Comparison of ENCODE assay signal across 22 cellular contexts in genomic region chr20:36274248-36274841, GRCh38. TPM values are rescaled to one million over a fixed set of nuclear protein-coding genes. Genes with fewer than 3 reads are reported as not detected.
DNase-seq lines count a peak whose midpoint lies in the region; ATAC-seq and TF ChIP-seq lines count a peak whose summit lies in the region.
"Had no signal": no experiment of that assay in that cellular context is flagged by ENCODE, and none has a peak within 500 bp of the region (broad histone marks: within the 10 kb centered on the region; RNA-seq: fewer than 3 reads in every experiment).

No MANE protein-coding gene starts in this region.

- no peak overlapping the region for H3K4me3 Mint-ChIP-seq in immature natural killer cell
- H3K4me3 Mint-ChIP-seq: activated CD4-positive, alpha-beta T cell treated with anti-CD3 and anti-CD28 coated beads, Interleukin-2, amount 10 ng/mL, durations not matched to agents 7 days and 5 days; dendritic cell treated with granulocyte-macrophage colony-stimulating factor and Interleukin-4, amounts not matched to agents 40 ng/mL and 50 ng/mL, for 4 days had no signal

- H3K36me3 ChIP-seq in BE2C (no peaks in the 10 kb centered on the region), HEK293 (ENCODE audit: control insufficient read depth in 2 of 2, insufficient read depth in 1 of 2, low read length in 2 of 2) (no peaks in the 10 kb centered on the region)
- H3K36me3 ChIP-seq: neutrophil, transverse colon, WERI-Rb-1 had no signal

- no peaks in the 10 kb centered on the region for H3K9me3 Mint-ChIP-seq in immature natural killer cell
- H3K9me3 Mint-ChIP-seq: activated CD4-positive, alpha-beta T cell treated with anti-CD3 and anti-CD28 coated beads, Interleukin-2, amount 10 ng/mL, durations not matched to agents 7 days and 5 days; dendritic cell treated with granulocyte-macrophage colony-stimulating factor and Interleukin-4, amounts not matched to agents 40 ng/mL and 50 ng/mL, for 4 days had no signal

- CTCF ChIA-PET in HEK293 (lab: Yijun Ruan, JAX): interaction anchor here (0.5 to 1.6 kb wide), 6 partner anchors 18 to 1290 kb away, joined by 3 to 7 read pairs (median 4); no protein-coding TSS in a partner anchor

- DNase-seq in BE2C (peak; percentile 36), ecto neural progenitor cell (ENCODE audit: low spot score) (peak; percentile 52), nucleus accumbens (lab: John Stamatoyannopoulos, UW) (peak in 30 of 56 donors; percentile 10 to 79 (median 46)), immature natural killer cell (no peak), SIG-M5 treated with dmso at 0.1 percent for 504 hours (lab: John Stamatoyannopoulos, UW; ENCODE audit: unreplicated experiment) (no peak), A172 (ENCODE audit: low spot score) (no peak)
- DNase-seq: activated CD4-positive, alpha-beta T cell treated with anti-CD3 and anti-CD28 coated beads, Interleukin-2, amount 10 ng/mL, durations not matched to agents 7 days and 5 days; activated naive CD4-positive, alpha-beta T cell treated with anti-CD3 and anti-CD28 coated beads, Interleukin-2, amount 50 U/mL, for 16 hours; central memory CD4-positive, alpha-beta T cell; NCI-H1105 treated with DMSO at 0.1 percent for 48 hours; NCI-H2081; NCI-H510A; RPMI8226; stimulated activated CD4-positive, alpha-beta T cell treated with anti-CD3 and anti-CD28 coated beads, Interleukin-4, amount 100 ng/mL, for 1 hour; stimulated activated naive CD4-positive, alpha-beta T cell treated with Interleukin-2 at 50 U/mL for 16 hours; T-helper 9 cell; transverse colon; WERI-Rb-1 had no signal

- H3K27me3 Mint-ChIP-seq in immature natural killer cell (ENCODE audit: low read depth in 3 of 3): peaks cover 0 to 8% (median 7%) of the 10 kb centered on the region in 3 donors

- no peaks in the 10 kb centered on the region for H3K4me1 Mint-ChIP-seq in immature natural killer cell
- H3K4me1 Mint-ChIP-seq: activated CD4-positive, alpha-beta T cell treated with anti-CD3 and anti-CD28 coated beads, Interleukin-2, amount 10 ng/mL, durations not matched to agents 7 days and 5 days had no signal

- H3K27me3 ChIP-seq in BE2C: no peaks in the 10 kb centered on the region

- POLR2A ChIA-PET in HEK293 (lab: Yijun Ruan, JAX): no interaction called here

- no peaks in the 10 kb centered on the region for H3K36me3 Mint-ChIP-seq in immature natural killer cell

- no peaks in the 10 kb centered on the region for H3K9me3 ChIP-seq in BE2C
- no peaks in the 10 kb centered on the region for H3K9me3 ChIP-seq in HEK293 (ENCODE audit: control insufficient read depth, insufficient read depth, low read depth, low read length)
- H3K9me3 ChIP-seq: neutrophil, transverse colon had no signal

- ATAC-seq in HG03196 (IDR thresholded peaks at IDR 0.05; ENCODE audit: unreplicated experiment): no peak

- H3K4me3 ChIP-seq in BE2C (ENCODE audit: low read depth, low read length): 0 out of 2 replicates have a peak overlapping the region, but pooled peaks have one; percentile 4
- no peak overlapping the region for H3K4me3 ChIP-seq in HEK293 (ENCODE audit: low read depth, low read length)
- H3K4me3 ChIP-seq: transverse colon had no signal

- H3K4me1 ChIP-seq in BE2C: peaks cover 10% of the 10 kb centered on the region
- no peaks in the 10 kb centered on the region for H3K4me1 ChIP-seq in HEK293 (ENCODE audit: control insufficient read depth, insufficient read depth, low read length)
- H3K4me1 ChIP-seq: transverse colon had no signal

- H3K27ac Mint-ChIP-seq in immature natural killer cell: no peak overlapping the region
- H3K27ac Mint-ChIP-seq: activated CD4-positive, alpha-beta T cell treated with anti-CD3 and anti-CD28 coated beads, Interleukin-2, amount 10 ng/mL, durations not matched to agents 7 days and 5 days; dendritic cell treated with granulocyte-macrophage colony-stimulating factor and Interleukin-4, amounts not matched to agents 40 ng/mL and 50 ng/mL, for 4 days had no signal

- H3K27ac ChIP-seq in HEK293 (ENCODE audit: extremely low read depth, low read depth, low read length): no peak overlapping the region
- H3K27ac ChIP-seq: neutrophil, transverse colon, WERI-Rb-1 had no signal

- no peak for TF ChIP-seq CTCF in BE2C (IDR thresholded peaks at IDR 0.05; ENCODE audit: low read depth, low read length)
- no peak for TF ChIP-seq CTCF in HEK293 (tag by site-specific recombination; IDR thresholded peaks at IDR 0.05)

TF ChIP-seq in HEK293, 187 proteins besides CTCF, POLR2A, EP300 and RAD21:
- TF ChIP-seq ZNF561 (tag by site-specific recombination; IDR thresholded peaks at IDR 0.05; ENCODE audit: borderline replicate concordance): no peak
- no peak for TF ChIP-seq SCRT2 (tag by site-specific recombination; IDR thresholded peaks at IDR 0.05)
- 0 out of 2 replicates have a peak, but pooled peaks have one; percentile 9 for TF ChIP-seq ZBTB17 (tag by site-specific recombination; IDR thresholded peaks at IDR 0.05)
- TF ChIP-seq KLF10 (tag by site-specific recombination; IDR thresholded peaks at IDR 0.05): no peak
- TF ChIP-seq ZNF341 (tag by site-specific recombination; IDR thresholded peaks at IDR 0.05; ENCODE audit: low read depth): peak; percentile 49
- no peak for TF ChIP-seq ZNF354C (tag by site-specific recombination; IDR thresholded peaks at IDR 0.05; ENCODE audit: borderline replicate concordance, low read depth)

RNA-seq across cellular contexts. Expression of gene DLGAP4, which starts 31.8 kb away (rescaled TPM):
- 71.6 TPM for polyA plus RNA-seq in BE2C (2012; ENCODE audit: insufficient read depth, insufficient read length, low read depth)
- 10 to 100 TPM in 2 of 3 donors, 1 to 10 TPM in 1; 9.0 to 29.0 (median 12.6) TPM for polyA plus RNA-seq in immature natural killer cell
- 23.0 and 29.6 TPM in 2 replicates for total RNA-seq in A172 (2014; rRNA removed; shearing (Covaris generic))

RNA-seq across cellular contexts. Expression of gene AAR2, which starts 38.1 kb away (rescaled TPM):
- 114 TPM for polyA plus RNA-seq in BE2C (2012; ENCODE audit: insufficient read depth, insufficient read length, low read depth)
- polyA plus RNA-seq in immature natural killer cell: 10 to 100 TPM; 41.5 to 55.9 (median 49.9) TPM
- total RNA-seq in A172 (2014; rRNA removed; shearing (Covaris generic)): 36.7 and 36.8 TPM in 2 replicates

Comparison
In these comparisons a context has a peak if more than half of its experiments do, and no peak if none do; other contexts are left out.
1. DNase-seq: peak in BE2C (single experiment), ecto neural progenitor cell (single experiment) and nucleus accumbens (30 of 56); none in immature natural killer cell (0 of 3), SIG-M5 treated with dmso at 0.1 percent for 504 hours (single experiment) and A172 (single experiment).